In the genomic region with DNA sequence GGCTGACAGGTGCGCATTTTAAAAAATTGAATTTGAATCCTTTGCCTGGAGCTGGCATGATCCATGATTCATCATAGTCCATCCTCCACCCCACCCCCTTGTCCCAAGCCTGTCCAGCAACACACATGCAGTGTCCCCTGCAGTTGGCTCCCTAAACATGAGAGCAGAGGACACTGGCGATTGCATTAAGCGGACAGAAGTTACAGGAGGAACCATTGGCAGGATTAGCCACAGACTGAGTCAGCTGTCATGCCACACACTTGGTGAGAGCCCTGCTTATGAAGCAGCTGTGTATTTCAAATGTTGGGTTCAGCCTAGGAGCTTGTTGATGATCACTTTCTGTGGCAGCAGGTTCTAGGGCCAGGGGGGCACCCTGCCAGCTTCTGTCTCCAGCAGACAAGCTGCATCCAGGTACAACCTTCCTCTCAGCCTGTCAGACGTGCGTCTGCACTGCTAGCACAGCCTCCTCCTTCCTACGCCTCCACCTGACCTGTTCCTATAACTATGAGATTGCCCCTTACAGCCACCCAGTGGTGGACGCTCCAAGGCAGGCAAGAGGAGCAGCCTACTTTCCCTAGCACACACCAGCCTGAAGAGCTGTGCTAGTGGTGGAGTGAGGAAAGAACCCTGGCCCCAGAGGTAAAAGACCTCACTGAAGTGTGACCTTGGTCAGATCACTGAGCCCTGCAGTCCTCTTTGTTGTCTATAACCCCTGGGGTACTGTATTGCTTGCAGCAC, we compare ENCODE assay signal across 2 cellular contexts.
TF ChIP-seq lines count a peak whose summit lies in the region.

No MANE protein-coding gene starts in this region.

TF ChIP-seq in A549, 52 proteins besides CTCF, POLR2A, EP300 and RAD21:
- TF ChIP-seq, protein P1, sequence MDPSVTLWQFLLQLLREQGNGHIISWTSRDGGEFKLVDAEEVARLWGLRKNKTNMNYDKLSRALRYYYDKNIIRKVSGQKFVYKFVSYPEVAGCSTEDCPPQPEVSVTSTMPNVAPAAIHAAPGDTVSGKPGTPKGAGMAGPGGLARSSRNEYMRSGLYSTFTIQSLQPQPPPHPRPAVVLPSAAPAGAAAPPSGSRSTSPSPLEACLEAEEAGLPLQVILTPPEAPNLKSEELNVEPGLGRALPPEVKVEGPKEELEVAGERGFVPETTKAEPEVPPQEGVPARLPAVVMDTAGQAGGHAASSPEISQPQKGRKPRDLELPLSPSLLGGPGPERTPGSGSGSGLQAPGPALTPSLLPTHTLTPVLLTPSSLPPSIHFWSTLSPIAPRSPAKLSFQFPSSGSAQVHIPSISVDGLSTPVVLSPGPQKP (IDR thresholded peaks at IDR 0.05; ENCODE audit: low read depth, low read length), result no peak
- TF ChIP-seq FOSB (CRISPR knock-in tag; IDR thresholded peaks at IDR 0.05), result no peak
- TF ChIP-seq NR3C1 (IDR thresholded peaks at IDR 0.05), result no peak
- TF ChIP-seq ZSCAN20 (CRISPR knock-in tag; IDR thresholded peaks at IDR 0.05), result no peak
- TF ChIP-seq JUNB (IDR thresholded peaks at IDR 0.05), result no peak
- no peak for TF ChIP-seq HDAC2 (IDR thresholded peaks at IDR 0.05)
- TF ChIP-seq FOXS1 (CRISPR knock-in tag; IDR thresholded peaks at IDR 0.05), result no peak
- no peak for TF ChIP-seq TP53 (CRISPR knock-in tag; IDR thresholded peaks at IDR 0.05)
- TF ChIP-seq CHD2 (IDR thresholded peaks at IDR 0.05; ENCODE audit: low read length, partially characterized antibody), result no peak
- no peak for TF ChIP-seq POLR2AphosphoS2 (conservative IDR thresholded peaks at IDR 0.05; ENCODE audit: low read length)
- no peak for TF ChIP-seq HEYL (CRISPR knock-in tag; IDR thresholded peaks at IDR 0.05)
- TF ChIP-seq, protein P2, sequence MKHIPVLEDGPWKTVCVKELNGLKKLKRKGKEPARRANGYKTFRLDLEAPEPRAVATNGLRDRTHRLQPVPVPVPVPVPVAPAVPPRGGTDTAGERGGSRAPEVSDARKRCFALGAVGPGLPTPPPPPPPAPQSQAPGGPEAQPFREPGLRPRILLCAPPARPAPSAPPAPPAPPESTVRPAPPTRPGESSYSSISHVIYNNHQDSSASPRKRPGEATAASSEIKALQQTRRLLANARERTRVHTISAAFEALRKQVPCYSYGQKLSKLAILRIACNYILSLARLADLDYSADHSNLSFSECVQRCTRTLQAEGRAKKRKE (CRISPR knock-in tag; IDR thresholded peaks at IDR 0.05; ENCODE audit: low read depth), result no peak
- no peak for TF ChIP-seq CEBPB (IDR thresholded peaks at IDR 0.05)
- no peak for TF ChIP-seq ZNF302 (CRISPR knock-in tag; IDR thresholded peaks at IDR 0.05)
TF ChIP-seq in A549: peak in this region for 0.

TF ChIP-seq in HCT116, 20 proteins besides CTCF, POLR2A, EP300 and RAD21 (continued from another document):
- TF ChIP-seq, protein P3, sequence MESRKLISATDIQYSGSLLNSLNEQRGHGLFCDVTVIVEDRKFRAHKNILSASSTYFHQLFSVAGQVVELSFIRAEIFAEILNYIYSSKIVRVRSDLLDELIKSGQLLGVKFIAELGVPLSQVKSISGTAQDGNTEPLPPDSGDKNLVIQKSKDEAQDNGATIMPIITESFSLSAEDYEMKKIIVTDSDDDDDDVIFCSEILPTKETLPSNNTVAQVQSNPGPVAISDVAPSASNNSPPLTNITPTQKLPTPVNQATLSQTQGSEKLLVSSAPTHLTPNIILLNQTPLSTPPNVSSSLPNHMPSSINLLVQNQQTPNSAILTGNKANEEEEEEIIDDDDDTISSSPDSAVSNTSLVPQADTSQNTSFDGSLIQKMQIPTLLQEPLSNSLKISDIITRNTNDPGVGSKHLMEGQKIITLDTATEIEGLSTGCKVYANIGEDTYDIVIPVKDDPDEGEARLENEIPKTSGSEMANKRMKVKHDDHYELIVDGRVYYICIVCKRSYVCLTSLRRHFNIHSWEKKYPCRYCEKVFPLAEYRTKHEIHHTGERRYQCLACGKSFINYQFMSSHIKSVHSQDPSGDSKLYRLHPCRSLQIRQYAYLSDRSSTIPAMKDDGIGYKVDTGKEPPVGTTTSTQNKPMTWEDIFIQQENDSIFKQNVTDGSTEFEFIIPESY (IDR thresholded peaks at IDR 0.05; ENCODE audit: extremely low read depth, insufficient replicate concordance, low read length), result no peak
- TF ChIP-seq ELF1 (IDR thresholded peaks at IDR 0.05; ENCODE audit: borderline replicate concordance, low read depth) (no peak), SIN3A (IDR thresholded peaks at IDR 0.05; ENCODE audit: low read depth) (no peak), SRF (IDR thresholded peaks at IDR 0.05; ENCODE audit: low read depth) (no peak), EZH2 (IDR thresholded peaks at IDR 0.05) (no peak), ZNF274 (IDR thresholded peaks at IDR 0.05; ENCODE audit: low read depth, low read length) (no peak)
- TF ChIP-seq, protein P4, sequence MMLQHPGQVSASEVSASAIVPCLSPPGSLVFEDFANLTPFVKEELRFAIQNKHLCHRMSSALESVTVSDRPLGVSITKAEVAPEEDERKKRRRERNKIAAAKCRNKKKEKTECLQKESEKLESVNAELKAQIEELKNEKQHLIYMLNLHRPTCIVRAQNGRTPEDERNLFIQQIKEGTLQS (IDR thresholded peaks at IDR 0.05), result no peak
- TF ChIP-seq, protein P5, sequence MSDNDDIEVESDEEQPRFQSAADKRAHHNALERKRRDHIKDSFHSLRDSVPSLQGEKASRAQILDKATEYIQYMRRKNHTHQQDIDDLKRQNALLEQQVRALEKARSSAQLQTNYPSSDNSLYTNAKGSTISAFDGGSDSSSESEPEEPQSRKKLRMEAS (IDR thresholded peaks at IDR 0.05), result no peak
